In the genomic region with DNA sequence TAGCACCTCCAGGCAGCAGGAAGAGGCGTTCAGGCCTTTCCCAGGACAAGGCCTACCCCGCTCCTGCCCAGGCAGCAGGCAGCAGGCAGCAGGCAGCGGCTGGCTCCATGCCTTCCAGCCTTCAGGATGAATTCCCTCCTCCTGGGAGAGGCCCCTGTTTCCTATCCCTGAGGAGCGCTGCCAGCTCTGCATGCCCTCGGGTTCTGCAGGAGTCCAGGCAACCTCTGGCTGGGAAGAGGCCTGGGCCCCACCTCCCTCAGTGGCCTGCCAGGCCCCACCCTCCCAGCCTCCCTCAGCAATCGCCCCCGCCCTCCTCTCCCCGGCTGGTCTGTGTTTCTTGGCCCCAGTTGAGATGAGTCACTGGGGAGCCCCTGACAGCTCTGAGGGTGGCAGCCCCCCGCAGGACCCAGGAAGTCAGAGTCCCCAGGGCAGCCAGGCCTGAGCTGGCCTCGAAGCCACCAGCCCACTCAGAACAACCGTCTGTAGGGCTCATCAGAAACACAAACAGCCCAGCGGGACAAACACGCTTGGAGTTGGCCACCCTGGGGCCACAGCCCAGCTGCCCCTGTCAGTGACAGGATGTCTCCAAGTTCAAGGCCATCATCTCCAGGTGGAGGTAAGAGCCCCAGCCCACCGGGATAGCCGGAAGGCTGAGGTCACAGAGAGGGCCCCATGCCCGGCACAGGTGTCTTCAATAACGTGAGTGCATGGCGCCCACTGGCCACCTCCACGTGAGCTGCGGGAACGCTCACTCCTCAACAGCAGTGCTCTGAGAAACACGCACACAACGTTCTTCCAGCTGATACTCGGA, we compare ENCODE assay signal across 8 cellular contexts. TPM values are rescaled to one million over a fixed set of nuclear protein-coding genes. Genes with fewer than 3 reads are reported as not detected.
A peak's percentile ranks its signal among the peaks of the same experiment; 100 is the strongest.
DNase-seq lines count a peak whose midpoint lies in the region; ATAC-seq, FAIRE-seq and TF ChIP-seq lines count a peak whose summit lies in the region.

No MANE protein-coding gene starts in this region.

- no peak for TF ChIP-seq POLR2A in GM12891 (IDR thresholded peaks at IDR 0.05; ENCODE audit: low read depth, low read length)

- ATAC-seq in HG02610 (IDR thresholded peaks at IDR 0.05; ENCODE audit: unreplicated experiment) (no peak), GM19351 (IDR thresholded peaks at IDR 0.05; ENCODE audit: unreplicated experiment) (no peak)

- TF ChIP-seq CTCF in fibroblast of the aortic adventitia (IDR thresholded peaks at IDR 0.05; ENCODE audit: insufficient read depth, low read length), result no peak

- no peak overlapping the region for H3K4me3 ChIP-seq in fibroblast of the aortic adventitia (ENCODE audit: low read depth, low read length)

- in situ Hi-C loops in G401 (cut with HindIII; ENCODE audit: low sequenced_read_pairs), result no loop called here

- no peak for FAIRE-seq in GM12891 (lab: Jason Lieb, UNC)

- DNase-seq in G401 (ENCODE audit: low spot score), result peak; percentile 77
- DNase-seq in NCI-H69 (lab: John Stamatoyannopoulos, UW), result peak; percentile 92
- DNase-seq in fibroblast of the aortic adventitia (ENCODE audit: low read depth), result peak; percentile 84
- DNase-seq in pons (ENCODE audit: low spot score), result peak; percentile 32
- DNase-seq in GM12891 (ENCODE audit: insufficient read length, low spot score), result no peak
- DNase-seq in mesenteric fat pad (ENCODE audit: low spot score), result no peak

TF ChIP-seq in GM12891, 5 proteins besides CTCF, POLR2A, EP300 and RAD21:
- TF ChIP-seq SPI1 (IDR thresholded peaks at IDR 0.05; ENCODE audit: low read depth, low read length), result no peak
- TF ChIP-seq PAX5 (IDR thresholded peaks at IDR 0.05; ENCODE audit: insufficient read depth, low read length, severe bottlenecking), result no peak
- TF ChIP-seq POU2F2 (IDR thresholded peaks at IDR 0.05; ENCODE audit: low read depth, low read length), result no peak
- TF ChIP-seq TAF1 (IDR thresholded peaks at IDR 0.05; ENCODE audit: low read depth, low read length), result no peak
- no peak for TF ChIP-seq POLR2AphosphoS5 (IDR thresholded peaks at IDR 0.05; ENCODE audit: low read depth, low read length)

RNA-seq across cellular contexts. Expression of gene CIBAR2, which starts 39.5 kb away (rescaled TPM):
- 0.37 and 0.51 TPM in 2 replicates for total RNA-seq in G401 (2014; rRNA removed; shearing (Covaris generic))
- not detected in 2 replicates for total RNA-seq in fibroblast of the aortic adventitia (ENCODE audit: low replicate concordance)
- 0.21 TPM for polyA plus RNA-seq in GM12891 (2012; ENCODE audit: low read depth, missing spikeins)
- total RNA-seq in mesenteric fat pad, result not detected

Comparison
In these comparisons a context has a peak if more than half of its experiments do, and no peak if none do; other contexts are left out.
1. DNase-seq: peak in G401 (single experiment), NCI-H69 (single experiment), fibroblast of the aortic adventitia (single experiment) and pons (single experiment); none in GM12891 (single experiment) and mesenteric fat pad (single experiment).